In the genomic region with DNA sequence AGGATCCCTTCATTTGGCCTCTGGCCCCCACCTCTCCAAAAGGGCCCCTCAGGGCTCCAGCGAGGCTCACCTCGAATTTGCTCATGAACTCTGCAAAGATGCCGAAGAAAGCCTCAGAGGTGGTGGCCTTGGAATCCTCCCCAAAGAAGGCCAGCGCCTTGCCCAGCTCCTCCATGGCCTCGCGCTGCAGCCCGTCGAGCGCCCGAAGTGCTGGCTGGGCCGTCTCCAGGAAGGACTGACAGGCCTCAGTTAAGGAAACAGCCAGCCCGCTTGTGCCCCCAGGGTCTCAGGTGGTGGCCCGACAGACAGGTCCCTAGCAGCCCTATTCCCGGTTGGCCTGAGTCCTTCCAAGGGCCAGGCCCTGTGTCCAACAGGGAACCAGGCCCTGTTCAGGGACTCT, we compare ENCODE assay signal across 28 cellular contexts. TPM values are rescaled to one million over a fixed set of nuclear protein-coding genes. Genes with fewer than 3 reads are reported as not detected.
"Had no signal": no experiment of that assay in that cellular context is flagged by ENCODE, and none has a peak within 500 bp of the region (broad histone marks: within the 10 kb centered on the region; RNA-seq: fewer than 3 reads in every experiment).

No MANE protein-coding gene starts in this region.

- H3K4me3 ChIP-seq: coronary artery, dorsolateral prefrontal cortex, esophagus muscularis mucosa, gastroesophageal sphincter, heart left ventricle, hepatocyte, left lung, lower lobe of right lung, mucosa of descending colon had no signal

- H3K27me3 Mint-ChIP-seq: naive B cell had no signal

- H3K9me3 ChIP-seq: esophagus muscularis mucosa, gastroesophageal sphincter, heart left ventricle, left lung, lower lobe of right lung, mucosa of descending colon had no signal

- H3K36me3 Mint-ChIP-seq: immature natural killer cell, mesothelial cell of epicardium, naive B cell had no signal

- ATAC-seq: foreskin keratinocyte, gastroesophageal sphincter, left cardiac atrium, left lung, left ventricle myocardium superior, mucosa of descending colon had no signal

- H3K27ac ChIP-seq: coronary artery, dorsolateral prefrontal cortex, esophagus muscularis mucosa, foreskin keratinocyte, gastroesophageal sphincter, heart left ventricle, hepatocyte, left lung, lower lobe of right lung had no signal

- H3K4me1 Mint-ChIP-seq: immature natural killer cell, mesothelial cell of epicardium, naive B cell had no signal

- H3K4me1 ChIP-seq: foreskin keratinocyte had no signal

- FAIRE-seq: colon, frontal cortex had no signal

- H3K4me3 Mint-ChIP-seq: immature natural killer cell, mesothelial cell of epicardium had no signal

- DNase-seq: dermis blood vessel endothelial cell; dorsolateral prefrontal cortex; effector CD4-positive, alpha-beta T cell; effector memory CD4-positive, alpha-beta T cell; foreskin keratinocyte; hypothalamus; immature natural killer cell; islet precursor cell; left cardiac atrium; left lung; left ventricle myocardium superior; lower lobe of right lung; mesenchymal stem cell; naive B cell had no signal

- H3K9me3 Mint-ChIP-seq: immature natural killer cell, mesothelial cell of epicardium, naive B cell had no signal

- H3K36me3 ChIP-seq: esophagus muscularis mucosa, gastroesophageal sphincter, heart left ventricle, left lung, lower lobe of right lung had no signal

- H3K27ac Mint-ChIP-seq: immature natural killer cell, mesothelial cell of epicardium, naive B cell had no signal

RNA-seq across cellular contexts. Expression of a gene that starts 53.3 kb away (rescaled TPM):
- total RNA-seq: dermis blood vessel endothelial cell, endothelial cell of umbilical vein, epithelial cell of proximal tubule, esophagus muscularis mucosa, fibroblast of lung, fibroblast of villous mesenchyme, left ventricle myocardium superior, mesenteric fat pad had no signal
- polyA plus RNA-seq: endothelial cell of umbilical vein, fibroblast of lung had no signal
